15 cellular contexts compared by ENCODE assay signal in the genomic region with DNA sequence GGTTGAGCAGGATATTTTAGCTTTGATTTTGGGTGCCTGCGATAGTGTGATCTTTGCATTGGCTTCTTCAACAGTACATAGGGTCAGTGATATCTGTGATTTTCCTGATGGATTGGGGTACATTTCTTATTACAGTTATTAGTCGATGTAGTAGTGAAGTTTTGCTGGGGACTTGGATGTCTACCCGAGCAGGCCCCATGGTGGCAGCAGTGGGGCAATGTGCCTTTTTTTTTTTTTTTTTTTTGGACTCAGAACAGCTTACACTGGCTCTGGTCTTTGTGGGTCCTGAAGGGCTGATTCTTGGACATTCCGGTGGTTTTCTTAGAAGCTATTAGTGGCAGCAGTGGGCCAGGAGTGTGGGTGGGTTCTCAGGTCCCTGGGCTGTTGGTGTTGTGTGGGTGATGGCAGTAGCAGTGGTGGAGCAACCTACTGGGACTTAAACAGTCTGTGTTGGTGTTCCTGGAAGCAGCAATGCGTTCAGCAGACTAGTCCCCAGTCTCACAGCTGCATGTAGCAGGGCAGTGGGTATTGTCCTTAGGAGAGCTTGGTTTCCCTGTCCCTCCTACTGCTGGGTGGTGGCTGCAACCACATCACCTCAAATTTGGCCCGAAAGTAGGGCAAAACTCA. TPM values are rescaled to one million over a fixed set of nuclear protein-coding genes. Genes with fewer than 3 reads are reported as not detected.
A peak's percentile ranks its signal among the peaks of the same experiment; 100 is the strongest.
DNase-seq lines count a peak whose midpoint lies in the region; ATAC-seq, FAIRE-seq and TF ChIP-seq lines count a peak whose summit lies in the region.
"Had no signal": no experiment of that assay in that cellular context is flagged by ENCODE, and none has a peak within 500 bp of the region (broad histone marks: within the 10 kb centered on the region; RNA-seq: fewer than 3 reads in every experiment).

No MANE protein-coding gene starts in this region.

- peak overlapping the region; percentile 18 to 42 for H3K4me3 Mint-ChIP-seq in stimulated activated naive CD8-positive, alpha-beta T cell treated with anti-CD3 and anti-CD28 coated beads, Interleukin-15, amount 100 ng/mL, for 72 hours
- H3K4me3 Mint-ChIP-seq: activated CD4-positive, alpha-beta T cell treated with anti-CD3 and anti-CD28 coated beads, Interleukin-2, amount 10 ng/mL, durations not matched to agents 7 days and 5 days had no signal

- no peak overlapping the region for H2AFZ ChIP-seq in HepG2 (ENCODE audit: low read length)
- peak overlapping the region; percentile 73 for H2AFZ ChIP-seq in KMS-11 (ENCODE audit: low read depth)

- TF ChIP-seq RAD21 in HepG2 (CRISPR knock-in tag; IDR thresholded peaks at IDR 0.05), result no peak

- H3K36me3 ChIP-seq in HepG2 (replicated peaks in 1 of 2; ENCODE audit: control insufficient read depth in 1 of 2, insufficient read depth in 2 of 2, low read length in 2 of 2) (no peaks in the 10 kb centered on the region), right lobe of liver (no peaks in the 10 kb centered on the region), KMS-11 (ENCODE audit: insufficient read depth) (no peaks in the 10 kb centered on the region), brain microvascular endothelial cell (replicated peaks) (no peaks in the 10 kb centered on the region), suprapubic skin (no peaks in the 10 kb centered on the region)
- H3K36me3 ChIP-seq: sigmoid colon had no signal

- no peak for FAIRE-seq in HepG2 (lab: Jason Lieb, UNC)

- H3K27me3 ChIP-seq in HepG2 (ENCODE audit: control insufficient read depth in 1 of 2, insufficient read depth in 2 of 2, low read length in 2 of 2) (no peaks in the 10 kb centered on the region), right lobe of liver (no peaks in the 10 kb centered on the region), KMS-11 (ENCODE audit: insufficient read depth, low read depth) (no peaks in the 10 kb centered on the region), brain microvascular endothelial cell (replicated peaks) (no peaks in the 10 kb centered on the region), suprapubic skin (no peaks in the 10 kb centered on the region)
- H3K27me3 ChIP-seq: sigmoid colon had no signal

- H3K27ac ChIP-seq in HepG2 (ENCODE audit: extremely low read length, insufficient read depth, low read length) (no peak overlapping the region), right lobe of liver (no peak overlapping the region), KMS-11 (peak overlapping the region; percentile 74), brain microvascular endothelial cell (no peak overlapping the region), suprapubic skin (no peak overlapping the region)
- H3K27ac ChIP-seq: sigmoid colon had no signal

- no TSS peak for BruUV-seq in HepG2 (replicated peaks; lab: Mats Ljungman, UMichigan)

- H3K27ac Mint-ChIP-seq in stimulated activated naive CD8-positive, alpha-beta T cell treated with anti-CD3 and anti-CD28 coated beads, Interleukin-15, amount 100 ng/mL, for 72 hours, result peak overlapping the region; percentile 69 to 90
- H3K27ac Mint-ChIP-seq: activated CD4-positive, alpha-beta T cell treated with anti-CD3 and anti-CD28 coated beads, Interleukin-2, amount 10 ng/mL, durations not matched to agents 7 days and 5 days had no signal

- in situ Hi-C loops in HepG2 (cut with HindIII; ENCODE audit: extremely low pct_ligation_motif_present, low pct_unique_long_range_greater_than_20kb) (loop anchor here (25.0 kb wide), 1 partner anchor 308 kb away; no protein-coding TSS in a partner anchor), brain microvascular endothelial cell (cut with HindIII; ENCODE audit: low pct_ligation_motif_present, low sequenced_read_pairs) (no loop called here)

- H3K4me2 ChIP-seq in HepG2 (ENCODE audit: low read depth, low read length) (no peak overlapping the region), KMS-11 (peak overlapping the region; percentile 58)

- H3K9me3 ChIP-seq in HepG2 (ENCODE audit: low read length), result no peaks in the 10 kb centered on the region
- H3K9me3 ChIP-seq in right lobe of liver, result no peaks in the 10 kb centered on the region
- H3K9me3 ChIP-seq in suprapubic skin, result peaks cover under 1% of the 10 kb centered on the region
- H3K9me3 ChIP-seq: sigmoid colon had no signal

- DNase-seq in HepG2 (ENCODE audit: low spot score), result peak; percentile 10
- DNase-seq in right lobe of liver, result no peak
- no peak for DNase-seq in brain microvascular endothelial cell
- DNase-seq in stimulated activated naive CD8-positive, alpha-beta T cell treated with anti-CD3 and anti-CD28 coated beads, Interleukin-15, amount 100 ng/mL, for 72 hours, result no peak
- DNase-seq in NK-92 (lab: John Stamatoyannopoulos, UW; ENCODE audit: unreplicated experiment), result no peak
- no peak for DNase-seq in suprapubic skin (ENCODE audit: low spot score in 2 of 2)
- DNase-seq: activated CD4-positive, alpha-beta T cell treated with anti-CD3 and anti-CD28 coated beads, Interleukin-2, amount 10 ng/mL, durations not matched to agents 7 days and 5 days; amniotic stem cell; left ventricle myocardium superior; NCI-H2081; SHP77; sigmoid colon had no signal

- CTCF ChIA-PET in HepG2 (lab: Yijun Ruan, JAX; ENCODE audit: low intra/inter-chr PET ratio, low total read pairs), result no interaction called here

- no peak overlapping the region for H3K9ac ChIP-seq in HepG2 (ENCODE audit: insufficient read depth, low read depth, low read length)
- peak overlapping the region; percentile 2; the same call in 1 of the 2 replicates for H3K9ac ChIP-seq in KMS-11

- H3K27me3 Mint-ChIP-seq in stimulated activated naive CD8-positive, alpha-beta T cell treated with anti-CD3 and anti-CD28 coated beads, Interleukin-15, amount 100 ng/mL, for 72 hours, result peaks cover 29% of the 10 kb centered on the region

- peak; percentile 89 for ATAC-seq in HepG2
- ATAC-seq in right lobe of liver, result no peak
- ATAC-seq in stimulated activated naive CD8-positive, alpha-beta T cell treated with anti-CD3 and anti-CD28 coated beads, Interleukin-15, amount 100 ng/mL, for 72 hours, result peak; percentile 69
- no peak for ATAC-seq in GM19023 (IDR thresholded peaks at IDR 0.05; ENCODE audit: unreplicated experiment)
- ATAC-seq: esophagus mucosa, left ventricle myocardium superior had no signal

- POLR2A ChIA-PET in HepG2 (lab: Yijun Ruan, JAX), result no interaction called here

- TF ChIP-seq POLR2A in HepG2 (IDR thresholded peaks at IDR 0.05; ENCODE audit: insufficient read depth in 1 of 2, low read depth in 2 of 2, low read length in 2 of 2) (no peak), right lobe of liver (IDR thresholded peaks at IDR 0.05) (no peak), suprapubic skin (IDR thresholded peaks at IDR 0.05) (no peak)

- H3K4me1 ChIP-seq in HepG2 (ENCODE audit: insufficient read depth, low read length) (no peaks in the 10 kb centered on the region), right lobe of liver (no peaks in the 10 kb centered on the region), KMS-11 (ENCODE audit: low read depth, poor library complexity, severe bottlenecking) (peaks cover 41% of the 10 kb centered on the region), suprapubic skin (no peaks in the 10 kb centered on the region)
- H3K4me1 ChIP-seq: sigmoid colon had no signal

- 3% methylated on average over 5 of the region's 6 CpGs for WGBS in HepG2 (ENCODE audit: low lambda C conversion rate)
- 70% methylated on average over 5 of the region's 6 CpGs for WGBS in right lobe of liver (ENCODE audit: insufficient coverage, low coverage, low lambda C conversion rate, missing lambda C conversion rate)
- WGBS in suprapubic skin, result 66% methylated on average over 6 of the region's 6 CpGs

- no peaks in the 10 kb centered on the region for H4K20me1 ChIP-seq in HepG2 (ENCODE audit: insufficient read depth, low read length)
- H4K20me1 ChIP-seq in KMS-11 (ENCODE audit: insufficient read depth), result no peaks in the 10 kb centered on the region

- TF ChIP-seq CTCF in HepG2 (CRISPR knock-in tag; IDR thresholded peaks at IDR 0.05) (peak; percentile 31), right lobe of liver (IDR thresholded peaks at IDR 0.05) (no peak), KMS-11 (conservative IDR thresholded peaks at IDR 0.05; ENCODE audit: low read depth, low read length) (peak; percentile 76), brain microvascular endothelial cell (IDR thresholded peaks at IDR 0.05; ENCODE audit: low read depth, low read length, missing control alignments) (peak; percentile 49), suprapubic skin (IDR thresholded peaks at IDR 0.05) (no peak)

- peaks cover 27% of the 10 kb centered on the region for H3K4me1 Mint-ChIP-seq in stimulated activated naive CD8-positive, alpha-beta T cell treated with anti-CD3 and anti-CD28 coated beads, Interleukin-15, amount 100 ng/mL, for 72 hours

- intact Hi-C loops in HepG2 (cut with micrococcal nuclease; ENCODE audit: unreplicated experiment), result no loop called here
- intact Hi-C loops in right lobe of liver (cut with DNase I), result no loop called here

- no peaks in the 10 kb centered on the region for H3K79me2 ChIP-seq in HepG2 (ENCODE audit: insufficient read depth, low read length)
- H3K79me2 ChIP-seq in KMS-11 (ENCODE audit: insufficient read depth, low read depth), result no peaks in the 10 kb centered on the region

- TF ChIP-seq EP300 in HepG2 (IDR thresholded peaks at IDR 0.05; ENCODE audit: low read depth in 2 of 2, low read length in 2 of 2) (no peak), HepG2 (CRISPR knock-in tag; IDR thresholded peaks at IDR 0.05; ENCODE audit: borderline replicate concordance) (no peak), suprapubic skin (IDR thresholded peaks at IDR 0.05) (no peak)

- H3K4me3 ChIP-seq in HepG2 (replicated peaks in 1 of 3; ENCODE audit: insufficient read depth in 1 of 3, low read depth in 2 of 3, low read length in 3 of 3), result no peak overlapping the region
- no peak overlapping the region for H3K4me3 ChIP-seq in right lobe of liver
- no peak overlapping the region for H3K4me3 ChIP-seq in KMS-11 (IDR thresholded peaks at IDR 0.05; ENCODE audit: insufficient read depth, low read depth, low read length)
- no peak overlapping the region for H3K4me3 ChIP-seq in brain microvascular endothelial cell (ENCODE audit: low read depth, low read length)
- H3K4me3 ChIP-seq in suprapubic skin, result no peak overlapping the region
- H3K4me3 ChIP-seq: sigmoid colon had no signal

- H3K9me3 Mint-ChIP-seq in stimulated activated naive CD8-positive, alpha-beta T cell treated with anti-CD3 and anti-CD28 coated beads, Interleukin-15, amount 100 ng/mL, for 72 hours, result peaks cover 4 to 23% of the 10 kb centered on the region in 2 donors

RNA-seq across cellular contexts. Expression of gene SLC4A10, which starts 53.7 kb away (rescaled TPM):
- total RNA-seq in HepG2 (2016; rRNA removed; fragmentation: Illumina TruSeq; extraction: Trizol), result not detected in 2 replicates
- not detected in 2 replicates for total RNA-seq in HepG2 (2016; cell fraction: cytosol; rRNA removed; fragmentation: Illumina TruSeq; extraction: Trizol; ENCODE audit: low read depth)
- total RNA-seq in HepG2 (2016; cell fraction: insoluble cytoplasmic fraction; rRNA removed; fragmentation: Illumina TruSeq; extraction: Trizol), result not detected in 2 replicates
- not detected in 2 replicates for total RNA-seq in HepG2 (2016; cell fraction: membrane; rRNA removed; fragmentation: Illumina TruSeq; extraction: Trizol)
- not detected in 2 replicates for total RNA-seq in HepG2 (2016; cell fraction: nucleus; rRNA removed; fragmentation: Illumina TruSeq; extraction: Trizol)
- not detected in 2 replicates for polyA plus RNA-seq in HepG2 (2011; rRNA removed)
- polyA plus RNA-seq in HepG2 (2011; cell fraction: cytosol; rRNA removed), result not detected in 2 replicates
- polyA plus RNA-seq in HepG2 (2011; cell fraction: nucleus; rRNA removed), result not detected in 2 replicates
- not detected in 2 replicates for polyA plus RNA-seq in HepG2 (2012)
- polyA plus RNA-seq in HepG2 (2016; cell fraction: cytosol; fragmentation: Illumina TruSeq; extraction: Trizol; ENCODE audit: low read depth), result not detected in 2 replicates
- not detected in 2 replicates for polyA plus RNA-seq in HepG2 (2016; cell fraction: insoluble cytoplasmic fraction; fragmentation: Illumina TruSeq; extraction: Trizol; ENCODE audit: low read depth)
- not detected in 2 replicates for polyA plus RNA-seq in HepG2 (2016; cell fraction: membrane; fragmentation: Illumina TruSeq; extraction: Trizol; ENCODE audit: low read depth)
- polyA plus RNA-seq in HepG2 (2016; cell fraction: nucleus; fragmentation: Illumina TruSeq; extraction: Trizol; ENCODE audit: insufficient read depth, low read depth), result not detected in 2 replicates
- not detected in 2 replicates for polyA minus RNA-seq in HepG2 (2011; rRNA and poly(A)+ RNA removed; ENCODE audit: low replicate concordance)
- polyA minus RNA-seq in HepG2 (2011; cell fraction: cytosol; rRNA and poly(A)+ RNA removed), result not detected in 2 replicates
- polyA minus RNA-seq in HepG2 (2011; cell fraction: nucleus; rRNA and poly(A)+ RNA removed), result not detected in 2 replicates
- under 1 TPM in 4 of 6 experiments, not detected in 2; 0.09 to 0.20 (median 0.12) TPM for total RNA-seq in right lobe of liver
- not detected for total RNA-seq in suprapubic skin
- total RNA-seq: left ventricle myocardium superior had no signal

Comparison
In these comparisons a context has a peak if more than half of its experiments do, and no peak if none do; other contexts are left out.
1. ATAC-seq: peak in HepG2 (single experiment) and stimulated activated naive CD8-positive, alpha-beta T cell treated with anti-CD3 and anti-CD28 coated beads, Interleukin-15, amount 100 ng/mL, for 72 hours (single experiment); none in right lobe of liver (0 of 4) and GM19023 (single experiment).
2. CTCF ChIP-seq: peak in HepG2 (single experiment), KMS-11 (single experiment) and brain microvascular endothelial cell (single experiment); none in right lobe of liver (0 of 4) and suprapubic skin (0 of 2).